In genomic region chr2:203706403-203706802, GRCh38 we compare ENCODE assay signal across 8 cellular contexts. TPM values are rescaled to one million over a fixed set of nuclear protein-coding genes. Genes with fewer than 3 reads are reported as not detected.
A peak's percentile ranks its signal among the peaks of the same experiment; 100 is the strongest.
DNase-seq lines count a peak whose midpoint lies in the region; ATAC-seq and TF ChIP-seq lines count a peak whose summit lies in the region.

CD28 (plus strand) TSS chr2:203706639; CDS start chr2:203706697, 58 bp downstream.

- H3F3A ChIP-seq in neural progenitor cell (ENCODE audit: low read depth): no peaks in the 10 kb centered on the region

- no peak within 1 kb of the TSS for H3K27ac ChIP-seq in neural progenitor cell

- peaks cover 0 to 4% (median 0%) of the 10 kb centered on the region in 3 donors for H3K36me3 Mint-ChIP-seq in immature natural killer cell
- no peaks in the 10 kb centered on the region for H3K36me3 Mint-ChIP-seq in stimulated activated memory B cell treated with anti-CD40 and anti-IgM and Interleukin-4, amounts not matched to agents 10 μg/mL and 1 μg/mL and 100 μg/mL, for 72 hours
- H3K36me3 Mint-ChIP-seq in neural progenitor cell: peaks cover 2% of the 10 kb centered on the region

- no peaks in the 10 kb centered on the region for H3K79me2 ChIP-seq in neural progenitor cell (ENCODE audit: low read depth)

- H3K4me1 Mint-ChIP-seq in immature natural killer cell (peaks cover 30 to 32% of the 10 kb centered on the region in 2 donors), neural progenitor cell (no peaks in the 10 kb centered on the region)
- peaks cover 13% of the 10 kb centered on the region for H3K4me1 Mint-ChIP-seq in stimulated activated memory B cell treated with anti-CD40 and anti-IgM and Interleukin-4, amounts not matched to agents 10 μg/mL and 1 μg/mL and 100 μg/mL, for 72 hours

- peak within 1 kb of the TSS; percentile 59 to 87 (median 81) for H3K4me3 Mint-ChIP-seq in immature natural killer cell
- no peak within 1 kb of the TSS for H3K4me3 Mint-ChIP-seq in stimulated activated memory B cell treated with anti-CD40 and anti-IgM and Interleukin-4, amounts not matched to agents 10 μg/mL and 1 μg/mL and 100 μg/mL, for 72 hours
- H3K4me3 Mint-ChIP-seq in neural progenitor cell: no peak within 1 kb of the TSS

- no peaks in the 10 kb centered on the region for H3K4me1 ChIP-seq in neural progenitor cell

- no peaks in the 10 kb centered on the region for H3K27me3 ChIP-seq in neural progenitor cell

- no peak within 1 kb of the TSS for H3K4me2 ChIP-seq in neural progenitor cell

- H2AFZ ChIP-seq in neural progenitor cell (replicated peaks): no peak within 1 kb of the TSS

- TF ChIP-seq CTCF in neural progenitor cell (IDR thresholded peaks at IDR 0.05): no peak

- no peak within 1 kb of the TSS for H3K9ac ChIP-seq in neural progenitor cell

- H3K4me3 ChIP-seq in neural progenitor cell: no peak within 1 kb of the TSS

- H3K9me3 ChIP-seq in neural progenitor cell (ENCODE audit: low read depth): no peaks in the 10 kb centered on the region

- ATAC-seq in GM19043 (IDR thresholded peaks at IDR 0.05; ENCODE audit: low read depth, unreplicated experiment): peak; percentile 99
- ATAC-seq in HG03139 (IDR thresholded peaks at IDR 0.05; ENCODE audit: unreplicated experiment): peak; percentile 99
- peak; percentile 89 for ATAC-seq in stimulated activated memory B cell treated with anti-CD40 and anti-IgM and Interleukin-4, amounts not matched to agents 10 μg/mL and 1 μg/mL and 100 μg/mL, for 72 hours

- H3K27ac Mint-ChIP-seq in immature natural killer cell: peak within 1 kb of the TSS; percentile 81 to 98 (median 92)
- peak within 1 kb of the TSS; percentile 65 for H3K27ac Mint-ChIP-seq in stimulated activated memory B cell treated with anti-CD40 and anti-IgM and Interleukin-4, amounts not matched to agents 10 μg/mL and 1 μg/mL and 100 μg/mL, for 72 hours
- no peak within 1 kb of the TSS for H3K27ac Mint-ChIP-seq in neural progenitor cell

- H3K9me3 Mint-ChIP-seq in immature natural killer cell: peaks cover 0 to 6% (median 0%) of the 10 kb centered on the region in 6 donors
- peaks cover 7% of the 10 kb centered on the region for H3K9me3 Mint-ChIP-seq in stimulated activated memory B cell treated with anti-CD40 and anti-IgM and Interleukin-4, amounts not matched to agents 10 μg/mL and 1 μg/mL and 100 μg/mL, for 72 hours
- H3K9me3 Mint-ChIP-seq in neural progenitor cell: peaks cover 17% of the 10 kb centered on the region

- H4K20me1 ChIP-seq in neural progenitor cell (ENCODE audit: low read depth): no peaks in the 10 kb centered on the region

- H3K36me3 ChIP-seq in neural progenitor cell: no peaks in the 10 kb centered on the region

- peak; percentile 51 to 85 for DNase-seq in activated CD4-positive, alpha-beta T cell treated with anti-CD3 and anti-CD28 coated beads, Interleukin-2, amount 50 U/mL, for 24 hours (ENCODE audit: low read depth in 1 of 2, low spot score in 1 of 2)
- DNase-seq in immature natural killer cell (peak; percentile 89 to 90 (median 90)), dermis blood vessel endothelial cell (no peak), EL (no peak), neural progenitor cell (ENCODE audit: low spot score) (no peak)

- peaks cover 8 to 19% (median 12%) of the 10 kb centered on the region in 3 donors for H3K27me3 Mint-ChIP-seq in immature natural killer cell (ENCODE audit: low read depth in 3 of 3)
- peaks cover 45% of the 10 kb centered on the region for H3K27me3 Mint-ChIP-seq in stimulated activated memory B cell treated with anti-CD40 and anti-IgM and Interleukin-4, amounts not matched to agents 10 μg/mL and 1 μg/mL and 100 μg/mL, for 72 hours
- peaks cover 5% of the 10 kb centered on the region for H3K27me3 Mint-ChIP-seq in neural progenitor cell (ENCODE audit: insufficient read depth, low read depth)

RNA-seq across cellular contexts. Expression of gene CD28, which starts in this region (rescaled TPM):
- under 1 TPM; 0.04 to 0.37 (median 0.13) TPM for polyA plus RNA-seq in immature natural killer cell
- total RNA-seq in dermis blood vessel endothelial cell (under 0.01 and 0.05 TPM in 2 replicates), neural progenitor cell (ENCODE audit: low replicate concordance) (not detected in 2 replicates)

Comparison
In these comparisons a context has a peak if more than half of its experiments do, and no peak if none do; other contexts are left out.
1. Peak in DNase-seq in immature natural killer cell; RNA of the gene not detected or under 1 TPM.
2. DNase-seq: peak in activated CD4-positive, alpha-beta T cell treated with anti-CD3 and anti-CD28 coated beads, Interleukin-2, amount 50 U/mL, for 24 hours (2 of 2); none in dermis blood vessel endothelial cell (single experiment), EL (single experiment) and neural progenitor cell (single experiment).
3. H3K4me3 Mint-ChIP-seq: peak in immature natural killer cell (5 of 5); none in stimulated activated memory B cell treated with anti-CD40 and anti-IgM and Interleukin-4, amounts not matched to agents 10 μg/mL and 1 μg/mL and 100 μg/mL, for 72 hours (single experiment) and neural progenitor cell (single experiment).
4. Peak in every context shown above with its lines, with median percentiles within 50 percentile points of each other: ATAC-seq.